12 cellular contexts compared by ENCODE assay signal in genomic region chrX:42615161-42615563, GRCh38.
DNase-seq lines count a peak whose midpoint lies in the region; ATAC-seq, FAIRE-seq and TF ChIP-seq lines count a peak whose summit lies in the region.
"Had no signal": no experiment of that assay in that cellular context is flagged by ENCODE, and none has a peak within 500 bp of the region (broad histone marks: within the 10 kb centered on the region; RNA-seq: fewer than 3 reads in every experiment).

No MANE protein-coding gene starts in this region.

- H3K4me1 ChIP-seq in Loucy (ENCODE audit: insufficient read depth, low read length, poor library complexity, severe bottlenecking) (no peaks in the 10 kb centered on the region), aorta (ENCODE audit: control insufficient read depth in 1 of 2, insufficient read depth in 2 of 2, low read length in 2 of 2) (no peaks in the 10 kb centered on the region)
- H3K4me1 ChIP-seq: psoas muscle had no signal

- no peak for ATAC-seq in aorta (ENCODE audit: low FRiP score)
- ATAC-seq in GM18873 (IDR thresholded peaks at IDR 0.05; ENCODE audit: low FRiP score, unreplicated experiment): no peak
- ATAC-seq in GM21825 (IDR thresholded peaks at IDR 0.05; ENCODE audit: unreplicated experiment): no peak
- ATAC-seq: effector memory CD8-positive, alpha-beta T cell; psoas muscle had no signal

- WGBS in aorta, 2 donors: 26 to 92% methylated on average over 1 of the region's 1 CpG

- no peaks in the 10 kb centered on the region for H3K79me2 ChIP-seq in Loucy (ENCODE audit: insufficient read depth, low read length)

- intact Hi-C loops in aorta (cut with DNase I): no loop called here

- FAIRE-seq in RCC 7860 (lab: Jason Lieb, UNC): no peak

- H3K4me2 ChIP-seq in Loucy (ENCODE audit: low read depth, low read length, poor library complexity, severe bottlenecking): no peak overlapping the region

- H3K9ac ChIP-seq in Loucy (ENCODE audit: low read depth, low read length, poor library complexity, severe bottlenecking): no peak overlapping the region

- peak; percentile 1 to 19 for DNase-seq in stimulated activated CD4-positive, alpha-beta T cell treated with anti-CD3 and anti-CD28 coated beads, Interleukin-2, amount 100 ng/mL, for 48 hours
- no peak for DNase-seq in stimulated activated CD4-positive, alpha-beta T cell treated with anti-CD3 and anti-CD28 coated beads, Interleukin-1b, Interleukin-23, amount 100 ng/mL, for 48 hours
- DNase-seq in central memory CD4-positive, alpha-beta T cell: peak; percentile 1
- DNase-seq in aorta (no peak), RCC 7860 (ENCODE audit: low spot score) (no peak)
- DNase-seq: effector memory CD8-positive, alpha-beta T cell; islet precursor cell; NCI-H1694; psoas muscle had no signal

- TF ChIP-seq CTCF in Loucy (conservative IDR thresholded peaks at IDR 0.05; ENCODE audit: low read length): peak; percentile 56

- no peak overlapping the region for H3K4me3 ChIP-seq in Loucy (ENCODE audit: low read length, poor library complexity, severe bottlenecking)
- no peak overlapping the region for H3K4me3 ChIP-seq in aorta (ENCODE audit: low read length in 2 of 2)
- H3K4me3 ChIP-seq: psoas muscle had no signal

- no peaks in the 10 kb centered on the region for H4K20me1 ChIP-seq in Loucy (ENCODE audit: insufficient read depth, low read length, poor library complexity, severe bottlenecking)

- H3K36me3 ChIP-seq in Loucy (ENCODE audit: insufficient read depth, low read length) (no peaks in the 10 kb centered on the region), aorta (ENCODE audit: control insufficient read depth in 1 of 2, insufficient read depth in 2 of 2, low read length in 1 of 2) (no peaks in the 10 kb centered on the region)

- H2AFZ ChIP-seq in Loucy (ENCODE audit: low read length): no peak overlapping the region

- no peaks in the 10 kb centered on the region for H3K9me2 ChIP-seq in Loucy (replicated peaks; ENCODE audit: low read depth, low read length)

- no peaks in the 10 kb centered on the region for H3F3A ChIP-seq in Loucy (ENCODE audit: low read depth)

- no peaks in the 10 kb centered on the region for H3K27me3 ChIP-seq in Loucy (ENCODE audit: insufficient read depth, low read length, poor library complexity, severe bottlenecking)
- H3K27me3 ChIP-seq in aorta (ENCODE audit: control insufficient read depth in 1 of 2, insufficient read depth in 2 of 2, low read length in 1 of 2): no peaks in the 10 kb centered on the region

- H3K9me3 ChIP-seq in Loucy (ENCODE audit: insufficient read depth, low read depth, low read length) (no peaks in the 10 kb centered on the region), aorta (ENCODE audit: control insufficient read depth, low read length) (no peaks in the 10 kb centered on the region)
- H3K9me3 ChIP-seq: psoas muscle had no signal

- H3K27ac ChIP-seq in aorta (ENCODE audit: low read depth in 1 of 2, low read length in 2 of 2): no peak overlapping the region
- H3K27ac ChIP-seq: psoas muscle had no signal

Comparison
In these comparisons a context has a peak if more than half of its experiments do, and no peak if none do; other contexts are left out.
1. DNase-seq: peak in stimulated activated CD4-positive, alpha-beta T cell treated with anti-CD3 and anti-CD28 coated beads, Interleukin-2, amount 100 ng/mL, for 48 hours (2 of 2) and central memory CD4-positive, alpha-beta T cell (single experiment); none in stimulated activated CD4-positive, alpha-beta T cell treated with anti-CD3 and anti-CD28 coated beads, Interleukin-1b, Interleukin-23, amount 100 ng/mL, for 48 hours (single experiment), aorta (0 of 2) and RCC 7860 (single experiment).